Comparison of ENCODE assay signal across 13 cellular contexts in the genomic region with DNA sequence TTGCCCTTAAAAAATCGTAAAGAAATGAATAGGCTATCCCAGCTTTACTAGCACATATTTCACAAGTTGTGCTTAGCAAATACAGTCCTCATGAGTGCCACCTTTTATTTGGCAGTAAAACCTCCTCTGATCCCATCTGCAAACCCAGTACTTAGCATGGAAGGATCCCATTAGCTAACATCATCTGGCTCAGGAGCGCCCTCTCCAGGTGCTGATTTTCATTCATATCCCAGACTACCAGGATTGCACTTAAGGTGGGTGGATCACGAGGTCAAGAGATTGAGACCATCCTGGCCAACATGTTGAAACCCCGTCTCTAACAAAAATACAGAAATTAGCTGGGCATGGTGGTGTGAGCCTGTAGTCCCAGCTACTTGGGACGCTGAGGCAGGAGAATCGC.
DNase-seq lines count a peak whose midpoint lies in the region; FAIRE-seq and TF ChIP-seq lines count a peak whose summit lies in the region.
"Had no signal": no experiment of that assay in that cellular context is flagged by ENCODE, and none has a peak within 500 bp of the region (broad histone marks: within the 10 kb centered on the region; RNA-seq: fewer than 3 reads in every experiment).

No MANE protein-coding gene starts in this region.

- peaks cover 0 to 2% (median 0%) of the 10 kb centered on the region in 7 donors for H3K9me3 Mint-ChIP-seq in CD14-positive monocyte

- H3K4me1 Mint-ChIP-seq in CD14-positive monocyte: no peaks in the 10 kb centered on the region

- H3K27ac Mint-ChIP-seq in CD14-positive monocyte: no peak overlapping the region

- TF ChIP-seq CTCF in CD14-positive monocyte (IDR thresholded peaks at IDR 0.05) (peak; percentile 20), GM10248 (IDR thresholded peaks at IDR 0.05; ENCODE audit: control extremely low read depth, extremely low read depth, low read depth, missing control alignments) (peak; percentile 10), epithelial cell of proximal tubule (conservative IDR thresholded peaks at IDR 0.05; ENCODE audit: low read depth, low read length) (peak; percentile 37)

- POLR2A ChIA-PET in GM10248 (lab: Yijun Ruan, JAX): no interaction called here

- no peak for FAIRE-seq in urothelium cell line (lab: Jason Lieb, UNC)
- FAIRE-seq: bronchial epithelial cell, islet of Langerhans, TTC549 had no signal

- H3K27me3 Mint-ChIP-seq in CD14-positive monocyte (ENCODE audit: low read depth in 3 of 3): peaks cover 9 to 11% (median 10%) of the 10 kb centered on the region in 3 donors

- CTCF ChIA-PET in GM10248 (lab: Yijun Ruan, JAX): interaction anchor here (0.7 to 1.2 kb wide), 4 partner anchors 10 to 272 kb away, joined by 3 to 6 read pairs (median 3); no protein-coding TSS in a partner anchor

- intact Hi-C loops in CD14-positive monocyte (cut with micrococcal nuclease): no loop called here

- no peaks in the 10 kb centered on the region for H3K36me3 Mint-ChIP-seq in CD14-positive monocyte

- H3K4me3 ChIP-seq in epithelial cell of proximal tubule (ENCODE audit: low read depth, low read length): no peak overlapping the region
- H3K4me3 ChIP-seq: skin epidermis had no signal

- DNase-seq in CD14-positive monocyte (ENCODE audit: low spot score): no peak
- no peak for DNase-seq in GM10248 (ENCODE audit: extremely low spot score)
- peak; percentile 5 for DNase-seq in NCI-H1694 treated with DMSO at 0.1 percent for 48 hours (lab: John Stamatoyannopoulos, UW)
- no peak for DNase-seq in epithelial cell of proximal tubule (ENCODE audit: low read depth)
- DNase-seq in AG20443 (ENCODE audit: low spot score): no peak
- DNase-seq in KG1 (lab: John Stamatoyannopoulos, UW): no peak
- DNase-seq in urothelium cell line (ENCODE audit: low spot score): no peak
- DNase-seq in NCI-H345 treated with DMSO at 0.1 percent for 48 hours (lab: John Stamatoyannopoulos, UW; ENCODE audit: unreplicated experiment): no peak
- DNase-seq: NCI-H146 had no signal

- H3K4me3 Mint-ChIP-seq in CD14-positive monocyte: no peak overlapping the region
